In the genomic region with DNA sequence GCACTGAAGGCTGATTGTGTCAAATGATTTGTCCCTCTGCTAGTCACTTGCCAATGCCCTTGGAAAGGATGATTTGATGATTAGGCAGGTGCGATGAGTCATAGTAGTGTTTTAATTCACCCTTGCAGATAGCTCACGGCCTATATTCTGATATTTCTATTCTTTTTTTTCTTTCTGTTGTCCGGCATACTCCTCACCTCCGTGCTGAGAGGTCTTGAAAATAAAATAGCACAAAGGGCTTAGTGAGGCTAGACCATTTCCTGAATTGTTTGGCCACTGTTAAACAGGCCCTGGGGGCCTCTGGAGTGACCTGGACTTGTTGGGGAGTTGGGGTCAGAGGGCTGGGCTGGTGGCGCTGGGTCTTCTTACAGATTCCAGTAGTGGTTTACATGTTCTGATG, we compare ENCODE assay signal across 8 cellular contexts.
DNase-seq lines count a peak whose midpoint lies in the region; ATAC-seq and TF ChIP-seq lines count a peak whose summit lies in the region.

No MANE protein-coding gene starts in this region.

- H3K9me3 ChIP-seq in adipocyte (ENCODE audit: control insufficient read depth, low read length) (no peaks in the 10 kb centered on the region), left lung (no peaks in the 10 kb centered on the region)

- POLR2A ChIA-PET in GM10248 (lab: Yijun Ruan, JAX), result no interaction called here

- H3K27me3 Mint-ChIP-seq in stimulated activated naive CD8-positive, alpha-beta T cell treated with anti-CD3 and anti-CD28 coated beads, Interleukin-15, amount 100 ng/mL, for 72 hours, result no peaks in the 10 kb centered on the region

- intact Hi-C loops in left lung (cut with DNase I), result no loop called here

- ATAC-seq in left lung (no peak), HG03378 (IDR thresholded peaks at IDR 0.05; ENCODE audit: unreplicated experiment) (no peak)
- ATAC-seq in stimulated activated naive CD8-positive, alpha-beta T cell treated with anti-CD3 and anti-CD28 coated beads, Interleukin-15, amount 100 ng/mL, for 72 hours, result no peak

- CTCF ChIA-PET in GM10248 (lab: Yijun Ruan, JAX), result no interaction called here

- peak overlapping the region; percentile 46 to 78 for H3K4me3 Mint-ChIP-seq in stimulated activated naive CD8-positive, alpha-beta T cell treated with anti-CD3 and anti-CD28 coated beads, Interleukin-15, amount 100 ng/mL, for 72 hours

- DNase-seq in NCI-H146 (lab: John Stamatoyannopoulos, UW) (peak; percentile 5), NCI-H146 treated with DMSO at 0.1 percent for 48 hours (lab: John Stamatoyannopoulos, UW; ENCODE audit: unreplicated experiment) (no peak), adipocyte (ENCODE audit: low read depth) (no peak), left lung (no peak), GM10248 (ENCODE audit: extremely low spot score) (no peak), NCI-H187 (lab: John Stamatoyannopoulos, UW) (no peak)
- no peak for DNase-seq in stimulated activated naive CD8-positive, alpha-beta T cell treated with anti-CD3 and anti-CD28 coated beads, Interleukin-15, amount 100 ng/mL, for 72 hours

- peaks cover 0 to 4% of the 10 kb centered on the region in 2 donors for H3K9me3 Mint-ChIP-seq in stimulated activated naive CD8-positive, alpha-beta T cell treated with anti-CD3 and anti-CD28 coated beads, Interleukin-15, amount 100 ng/mL, for 72 hours

- TF ChIP-seq CTCF in left lung (IDR thresholded peaks at IDR 0.05), result no peak
- TF ChIP-seq CTCF in GM10248 (IDR thresholded peaks at IDR 0.05; ENCODE audit: control extremely low read depth, extremely low read depth, low read depth, missing control alignments), result no peak

- H3K27me3 ChIP-seq in adipocyte (replicated peaks; ENCODE audit: control insufficient read depth, insufficient read depth, low read length) (no peaks in the 10 kb centered on the region), left lung (no peaks in the 10 kb centered on the region)

- H3K4me1 Mint-ChIP-seq in stimulated activated naive CD8-positive, alpha-beta T cell treated with anti-CD3 and anti-CD28 coated beads, Interleukin-15, amount 100 ng/mL, for 72 hours, result peaks cover 74% of the 10 kb centered on the region

- H3K36me3 ChIP-seq in adipocyte (ENCODE audit: control insufficient read depth, insufficient read depth, low read length, severe bottlenecking), result peaks cover 46% of the 10 kb centered on the region
- peaks cover 0 to 22% of the 10 kb centered on the region in 2 donors for H3K36me3 ChIP-seq in left lung

- peak overlapping the region; percentile 75 to 84 for H3K27ac ChIP-seq in left lung

- H3K4me3 ChIP-seq in adipocyte (ENCODE audit: low read length), result no peak overlapping the region
- no peak overlapping the region for H3K4me3 ChIP-seq in left lung

- H3K27ac Mint-ChIP-seq in stimulated activated naive CD8-positive, alpha-beta T cell treated with anti-CD3 and anti-CD28 coated beads, Interleukin-15, amount 100 ng/mL, for 72 hours, result peak overlapping the region; percentile 72 to 88

- H3K9ac ChIP-seq in adipocyte (ENCODE audit: low read length), result peak overlapping the region; percentile 96

- H3K4me1 ChIP-seq in adipocyte (ENCODE audit: control insufficient read depth, insufficient read depth, low read length) (peaks cover 81% of the 10 kb centered on the region), left lung (peaks cover 63 to 100% of the 10 kb centered on the region in 2 donors)
